25 cellular contexts compared by ENCODE assay signal in the genomic region with DNA sequence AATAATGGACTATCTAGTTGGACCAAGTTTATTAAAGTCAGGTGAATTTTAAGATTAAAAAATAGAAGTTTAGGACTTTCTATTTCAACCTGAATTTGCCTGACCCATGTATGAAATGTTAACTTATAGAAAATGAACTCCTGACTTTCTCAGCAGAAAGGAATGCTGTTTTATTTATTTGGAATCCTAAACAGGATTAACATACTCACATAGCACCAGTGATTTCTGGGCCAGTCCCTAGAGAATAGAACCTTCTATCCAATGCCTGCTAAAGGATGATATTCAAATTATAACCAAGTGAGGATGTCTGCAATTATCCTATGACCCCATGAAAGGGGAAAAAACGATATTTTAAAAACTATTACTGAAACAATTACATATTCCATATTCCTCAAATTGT.
"Had no signal": no experiment of that assay in that cellular context is flagged by ENCODE, and none has a peak within 500 bp of the region (broad histone marks: within the 10 kb centered on the region; RNA-seq: fewer than 3 reads in every experiment).

No MANE protein-coding gene starts in this region.

- H3K27me3 Mint-ChIP-seq: naive thymus-derived CD4-positive, alpha-beta T cell; natural killer cell treated with Interleukin-12 subunit alpha and Interleukin-12 subunit beta and Interleukin-15 and Interleukin-18, amount 100 ng/mL, for 72 hours; progenitor cell of endocrine pancreas; stimulated activated naive CD8-positive, alpha-beta T cell treated with anti-CD3 and anti-CD28 coated beads, Interleukin-15, Interleukin-2, amounts not matched to agents 100 ng/mL and 50 ng/mL, for 24 hours; type B pancreatic cell had no signal

- H3K27me3 ChIP-seq: ovary, right atrium auricular region, right lobe of liver, suprapubic skin, tibial nerve, uterus had no signal

- H3K36me3 Mint-ChIP-seq: naive thymus-derived CD4-positive, alpha-beta T cell; natural killer cell treated with Interleukin-12 subunit alpha and Interleukin-12 subunit beta and Interleukin-15 and Interleukin-18, amount 100 ng/mL, for 72 hours; stimulated activated effector memory CD8-positive, alpha-beta T cell treated with anti-CD3 and anti-CD28 coated beads, Interleukin-12 subunit alpha, Interleukin-12 subunit beta, amount 100 ng/mL, for 72 hours; type B pancreatic cell had no signal

- H3K4me3 ChIP-seq: left ventricle myocardium inferior, lung, mucosa of descending colon, ovary, right atrium auricular region, right lobe of liver, suprapubic skin, tibial nerve, uterus had no signal

- ATAC-seq: left colon; mucosa of descending colon; naive thymus-derived CD4-positive, alpha-beta T cell; natural killer cell treated with Interleukin-12 subunit alpha and Interleukin-12 subunit beta and Interleukin-15 and Interleukin-18, amount 100 ng/mL, for 72 hours; right lobe of liver; stimulated activated effector memory CD8-positive, alpha-beta T cell treated with anti-CD3 and anti-CD28 coated beads, Interleukin-12 subunit alpha, Interleukin-12 subunit beta, amount 100 ng/mL, for 72 hours had no signal

- H3K27ac Mint-ChIP-seq: mesothelial cell of epicardium; naive thymus-derived CD4-positive, alpha-beta T cell; natural killer cell treated with Interleukin-12 subunit alpha and Interleukin-12 subunit beta and Interleukin-15 and Interleukin-18, amount 100 ng/mL, for 72 hours; progenitor cell of endocrine pancreas; stimulated activated effector memory CD8-positive, alpha-beta T cell treated with anti-CD3 and anti-CD28 coated beads, Interleukin-12 subunit alpha, Interleukin-12 subunit beta, amount 100 ng/mL, for 72 hours; stimulated activated naive CD8-positive, alpha-beta T cell treated with anti-CD3 and anti-CD28 coated beads, Interleukin-15, Interleukin-2, amounts not matched to agents 100 ng/mL and 50 ng/mL, for 24 hours; type B pancreatic cell had no signal

- H3K4me3 Mint-ChIP-seq: mesothelial cell of epicardium; naive thymus-derived CD4-positive, alpha-beta T cell; natural killer cell treated with Interleukin-12 subunit alpha and Interleukin-12 subunit beta and Interleukin-15 and Interleukin-18, amount 100 ng/mL, for 72 hours; stimulated activated effector memory CD8-positive, alpha-beta T cell treated with anti-CD3 and anti-CD28 coated beads, Interleukin-12 subunit alpha, Interleukin-12 subunit beta, amount 100 ng/mL, for 72 hours; stimulated activated naive CD8-positive, alpha-beta T cell treated with anti-CD3 and anti-CD28 coated beads, Interleukin-15, Interleukin-2, amounts not matched to agents 100 ng/mL and 50 ng/mL, for 24 hours; type B pancreatic cell had no signal

- H3K9me3 Mint-ChIP-seq: type B pancreatic cell had no signal

- H3K4me1 ChIP-seq: left ventricle myocardium inferior, right lobe of liver, suprapubic skin, tibial nerve, uterus had no signal

- H3K36me3 ChIP-seq: left ventricle myocardium inferior, ovary, right atrium auricular region, right lobe of liver, suprapubic skin, tibial nerve, uterus had no signal

- H3K9me3 ChIP-seq: left ventricle myocardium inferior, ovary, right atrium auricular region, right lobe of liver, suprapubic skin, tibial nerve, uterus had no signal

- H3K27ac ChIP-seq: left ventricle myocardium inferior, ovary, right atrium auricular region, right lobe of liver, suprapubic skin, tibial nerve, uterus had no signal

- DNase-seq: hippocampal formation; kidney; left colon; left ventricle myocardium inferior; mesendoderm; mucosa of descending colon; naive thymus-derived CD4-positive, alpha-beta T cell; ovary; right lobe of liver; stimulated activated CD4-positive, alpha-beta T cell treated with anti-CD3 and anti-CD28 coated beads, Interleukin-12 subunit alpha, Interleukin-12 subunit beta, amount 100 ng/mL, for 4 hours; stimulated activated CD4-positive, alpha-beta T cell treated with anti-CD3 and anti-CD28 coated beads, Interleukin-15, amount 100 ng/mL, for 24 hours; stimulated activated CD4-positive, alpha-beta T cell treated with anti-CD3 and anti-CD28 coated beads, Interleukin-2, amount 100 ng/mL, for 24 hours; stimulated activated CD4-positive, alpha-beta T cell treated with anti-CD3 and anti-CD28 coated beads, Interleukin-4, amount 100 ng/mL, for 1 hour; stimulated activated naive CD4-positive, alpha-beta T cell; uterus had no signal

- H3K4me1 Mint-ChIP-seq: mesothelial cell of epicardium; naive thymus-derived CD4-positive, alpha-beta T cell; stimulated activated effector memory CD8-positive, alpha-beta T cell treated with anti-CD3 and anti-CD28 coated beads, Interleukin-12 subunit alpha, Interleukin-12 subunit beta, amount 100 ng/mL, for 72 hours had no signal
